In the genomic region with DNA sequence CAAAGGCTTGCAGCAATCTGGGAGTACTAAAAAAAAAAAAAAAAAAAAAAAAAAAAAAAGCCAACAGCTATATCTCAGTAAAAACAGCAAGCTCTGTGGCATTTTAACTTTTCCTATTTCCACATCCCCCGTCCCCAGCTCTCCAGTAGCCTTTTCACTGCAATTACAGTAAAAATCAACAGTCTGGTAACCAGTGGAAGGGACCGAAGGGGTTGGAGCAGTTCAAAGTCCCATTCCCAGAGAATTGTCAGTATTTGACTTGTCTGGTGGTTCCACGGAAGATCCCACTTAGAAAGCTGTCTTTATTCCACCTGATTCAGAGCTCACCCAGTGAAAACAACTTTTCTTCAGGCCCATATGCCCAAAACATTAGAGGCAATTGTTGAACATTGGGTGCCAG, we compare ENCODE assay signal across 22 cellular contexts.
DNase-seq lines count a peak whose midpoint lies in the region; ATAC-seq and TF ChIP-seq lines count a peak whose summit lies in the region.
"Had no signal": no experiment of that assay in that cellular context is flagged by ENCODE, and none has a peak within 500 bp of the region (broad histone marks: within the 10 kb centered on the region; RNA-seq: fewer than 3 reads in every experiment).

No MANE protein-coding gene starts in this region.

- H4K20me1 ChIP-seq in GM23338 (replicated peaks; ENCODE audit: insufficient read depth) (no peaks in the 10 kb centered on the region), PC-9 (ENCODE audit: insufficient read depth) (no peaks in the 10 kb centered on the region)
- H4K20me1 ChIP-seq: BLaER1 had no signal

- peaks cover 32% of the 10 kb centered on the region for H3K27me3 Mint-ChIP-seq in activated CD4-positive, alpha-beta T cell treated with anti-CD3 and anti-CD28 coated beads, Interleukin-2, amount 10 ng/mL, durations not matched to agents 24 days and 14 days
- no peaks in the 10 kb centered on the region for H3K27me3 Mint-ChIP-seq in GM23338 (ENCODE audit: insufficient read depth, low read depth, poor library complexity)
- H3K27me3 Mint-ChIP-seq in CD4-positive, alpha-beta T cell = no peaks in the 10 kb centered on the region

- H3K27ac Mint-ChIP-seq in activated CD4-positive, alpha-beta T cell treated with anti-CD3 and anti-CD28 coated beads, Interleukin-2, amount 10 ng/mL, durations not matched to agents 24 days and 14 days = no peak overlapping the region
- H3K27ac Mint-ChIP-seq in GM23338 = no peak overlapping the region
- H3K27ac Mint-ChIP-seq in CD4-positive, alpha-beta T cell = no peak overlapping the region
- H3K27ac Mint-ChIP-seq: B cell; CD4-positive, CD25-positive, alpha-beta regulatory T cell; CD8-positive, alpha-beta memory T cell; HFFc6 had no signal

- H3K36me3 ChIP-seq in GM23338 (ENCODE audit: insufficient read depth) = no peaks in the 10 kb centered on the region
- no peaks in the 10 kb centered on the region for H3K36me3 ChIP-seq in PC-9 (ENCODE audit: low read depth)
- no peaks in the 10 kb centered on the region for H3K36me3 ChIP-seq in esophagus muscularis mucosa
- H3K36me3 ChIP-seq: BLaER1, HAP-1 had no signal

- TF ChIP-seq CTCF in GM23338 (conservative IDR thresholded peaks at IDR 0.05; ENCODE audit: low read depth in 2 of 2) (no peak), PC-9 (conservative IDR thresholded peaks at IDR 0.05) (no peak), esophagus muscularis mucosa (IDR thresholded peaks at IDR 0.05) (no peak)
- TF ChIP-seq CTCF in CD4-positive, alpha-beta T cell (IDR thresholded peaks at IDR 0.05) = no peak

- H3K4me1 Mint-ChIP-seq in activated CD4-positive, alpha-beta T cell treated with anti-CD3 and anti-CD28 coated beads, Interleukin-2, amount 10 ng/mL, durations not matched to agents 24 days and 14 days = no peaks in the 10 kb centered on the region
- H3K4me1 Mint-ChIP-seq in GM23338 = no peaks in the 10 kb centered on the region
- H3K4me1 Mint-ChIP-seq in CD4-positive, alpha-beta T cell (ENCODE audit: low read depth) = no peaks in the 10 kb centered on the region
- H3K4me1 Mint-ChIP-seq: B cell; CD8-positive, alpha-beta memory T cell had no signal

- H3K9me3 ChIP-seq in PC-9 (ENCODE audit: insufficient read depth, low read depth) = peaks cover 6% of the 10 kb centered on the region
- peaks cover 0 to 19% (median 9%) of the 10 kb centered on the region in 4 donors for H3K9me3 ChIP-seq in esophagus muscularis mucosa
- peaks cover 17% of the 10 kb centered on the region for H3K9me3 ChIP-seq in CD4-positive, alpha-beta T cell (ENCODE audit: control insufficient read depth, low read length)

- ATAC-seq in GM23338 = no peak
- no peak for ATAC-seq in CD4-positive, alpha-beta T cell (ENCODE audit: poor library complexity)
- ATAC-seq: GM12878 had no signal

- WGBS in esophagus muscularis mucosa = 91% methylated on average over 3 of the region's 3 CpGs

- H2AFZ ChIP-seq in GM23338 = peak overlapping the region; percentile 78
- 0 out of 2 replicates have a peak overlapping the region, but pooled peaks have one; percentile 18 for H2AFZ ChIP-seq in PC-9
- H2AFZ ChIP-seq: GM23248 had no signal

- H3K4me1 ChIP-seq in GM23338 (ENCODE audit: insufficient read depth) = no peaks in the 10 kb centered on the region
- H3K4me1 ChIP-seq in PC-9 (replicated peaks; ENCODE audit: insufficient read depth) = no peaks in the 10 kb centered on the region
- H3K4me1 ChIP-seq in esophagus muscularis mucosa = no peaks in the 10 kb centered on the region
- H3K4me1 ChIP-seq: BLaER1 had no signal

- H3K4me3 ChIP-seq in GM23338 (no peak overlapping the region), PC-9 (no peak overlapping the region), esophagus muscularis mucosa (no peak overlapping the region)
- H3K4me3 ChIP-seq: BLaER1, GM12878, GM23248, HAP-1 had no signal

- no peak overlapping the region for H3K4me3 Mint-ChIP-seq in activated CD4-positive, alpha-beta T cell treated with anti-CD3 and anti-CD28 coated beads, Interleukin-2, amount 10 ng/mL, durations not matched to agents 24 days and 14 days
- H3K4me3 Mint-ChIP-seq in GM23338 = no peak overlapping the region
- no peak overlapping the region for H3K4me3 Mint-ChIP-seq in CD4-positive, alpha-beta T cell
- H3K4me3 Mint-ChIP-seq: B cell; CD4-positive, CD25-positive, alpha-beta regulatory T cell; CD8-positive, alpha-beta memory T cell; HFFc6 had no signal

- H3K79me2 ChIP-seq in GM23338 (replicated peaks; ENCODE audit: insufficient read depth) (no peaks in the 10 kb centered on the region), PC-9 (ENCODE audit: low read depth) (no peaks in the 10 kb centered on the region)

- peaks cover 4% of the 10 kb centered on the region for H3K36me3 Mint-ChIP-seq in activated CD4-positive, alpha-beta T cell treated with anti-CD3 and anti-CD28 coated beads, Interleukin-2, amount 10 ng/mL, durations not matched to agents 24 days and 14 days (ENCODE audit: low read depth)
- H3K36me3 Mint-ChIP-seq in GM23338 (ENCODE audit: low read depth) = peaks cover 6% of the 10 kb centered on the region; the same call in 2 of the 3 replicates
- no peaks in the 10 kb centered on the region for H3K36me3 Mint-ChIP-seq in CD4-positive, alpha-beta T cell (ENCODE audit: low read depth)
- H3K36me3 Mint-ChIP-seq: CD4-positive, CD25-positive, alpha-beta regulatory T cell had no signal

- peaks cover 13% of the 10 kb centered on the region for H3K9me3 Mint-ChIP-seq in activated CD4-positive, alpha-beta T cell treated with anti-CD3 and anti-CD28 coated beads, Interleukin-2, amount 10 ng/mL, durations not matched to agents 24 days and 14 days
- H3K9me3 Mint-ChIP-seq in GM23338 = peaks cover 23% of the 10 kb centered on the region
- H3K9me3 Mint-ChIP-seq in CD4-positive, alpha-beta T cell = peaks cover 12% of the 10 kb centered on the region

- H3K4me2 ChIP-seq in GM23338 (no peak overlapping the region), PC-9 (no peak overlapping the region)
- H3K4me2 ChIP-seq: BLaER1 had no signal

- no peak overlapping the region for H3K27ac ChIP-seq in GM23338 (ENCODE audit: low read depth)
- no peak overlapping the region for H3K27ac ChIP-seq in PC-9
- H3K27ac ChIP-seq in esophagus muscularis mucosa (replicated peaks in 1 of 4) = no peak overlapping the region
- H3K27ac ChIP-seq in CD4-positive, alpha-beta T cell (ENCODE audit: low read depth, low read length) = no peak overlapping the region
- H3K27ac ChIP-seq: 22Rv1, BLaER1, C4-2B, GM23248 had no signal

- POLR2A ChIA-PET in PC-9 (lab: Charles Lee; ENCODE audit: unreplicated experiment) = no interaction called here
- POLR2A ChIA-PET in CD4-positive, alpha-beta T cell (lab: Charles Lee) = interaction anchor here (4.5 kb wide), 1 partner anchor 10 kb away, joined by 16 read pairs; no protein-coding TSS in a partner anchor

- H3K9me2 ChIP-seq in GM23338 (ENCODE audit: insufficient read depth) (no peaks in the 10 kb centered on the region), PC-9 (ENCODE audit: insufficient read depth) (no peaks in the 10 kb centered on the region)

- H3F3A ChIP-seq in GM23338 (replicated peaks; ENCODE audit: low read depth) = no peaks in the 10 kb centered on the region
- no peaks in the 10 kb centered on the region; the same call in 1 of the 2 replicates for H3F3A ChIP-seq in PC-9 (ENCODE audit: insufficient read depth, low read depth)

- no peak for TF ChIP-seq EP300 in esophagus muscularis mucosa (IDR thresholded peaks at IDR 0.05)

- intact Hi-C loops in activated CD4-positive, alpha-beta T cell treated with anti-CD3 and anti-CD28 coated beads, Interleukin-2, amount 10 ng/mL, durations not matched to agents 24 days and 14 days (cut with micrococcal nuclease) = no loop called here
- intact Hi-C loops in PC-9 (cut with micrococcal nuclease; ENCODE audit: unreplicated experiment) = no loop called here
- intact Hi-C loops in esophagus muscularis mucosa (cut with DNase I) = no loop called here
- intact Hi-C loops in CD4-positive, alpha-beta T cell (cut with DNase I, micrococcal nuclease) = no loop called here

- no peak for TF ChIP-seq POLR2A in esophagus muscularis mucosa (IDR thresholded peaks at IDR 0.05; ENCODE audit: low read depth)

- no peaks in the 10 kb centered on the region for H3K27me3 ChIP-seq in GM23338 (ENCODE audit: insufficient read depth)
- H3K27me3 ChIP-seq in PC-9 (ENCODE audit: insufficient read depth, low read depth) = peaks cover 6% of the 10 kb centered on the region; the same call in 1 of the 2 replicates
- H3K27me3 ChIP-seq in esophagus muscularis mucosa = peaks cover 0 to 6% (median 0%) of the 10 kb centered on the region in 4 donors
- no peaks in the 10 kb centered on the region for H3K27me3 ChIP-seq in CD4-positive, alpha-beta T cell (ENCODE audit: control insufficient read depth, insufficient read depth, low read length)
- H3K27me3 ChIP-seq: BLaER1 had no signal

- DNase-seq in activated CD4-positive, alpha-beta T cell treated with anti-CD3 and anti-CD28 coated beads, Interleukin-2, amount 10 ng/mL, durations not matched to agents 24 days and 14 days = peak; percentile 45
- DNase-seq in activated CD4-positive, alpha-beta T cell treated with anti-CD3 and anti-CD28 coated beads, Interleukin-2, amount 50 U/mL, for 1 hour = no peak
- DNase-seq in GM23338 (ENCODE audit: low spot score) = no peak
- no peak for DNase-seq in PC-9
- DNase-seq in esophagus muscularis mucosa (ENCODE audit: extremely low spot score) = peak; percentile 31
- DNase-seq in foreskin melanocyte = no peak
- no peak for DNase-seq in NCI-H226
- no peak for DNase-seq in CD4-positive, alpha-beta T cell
- DNase-seq: CD4-positive, CD25-positive, alpha-beta regulatory T cell; CD8-positive, alpha-beta memory T cell; DMS 273 treated with DMSO at 0.1 percent for 48 hours; DMS79; EL; GDM1; GM23248; HFFc6 had no signal

- BruUV-seq in PC-9 (replicated peaks; lab: Mats Ljungman, UMichigan) = no TSS peak

- CTCF ChIA-PET in PC-9 (lab: Charles Lee) = interaction anchor here (0.5 to 0.7 kb wide), 3 partner anchors 48 to 1325 kb away, joined by 7 read pairs; no protein-coding TSS in a partner anchor
- CTCF ChIA-PET in CD4-positive, alpha-beta T cell (lab: Charles Lee) = interaction anchor here (1.3 to 1.5 kb wide), 2 partner anchors 42 to 49 kb away, joined by 3 to 4 read pairs; no protein-coding TSS in a partner anchor

Comparison
In these comparisons a context has a peak if more than half of its experiments do, and no peak if none do; other contexts are left out.
1. DNase-seq: peak in activated CD4-positive, alpha-beta T cell treated with anti-CD3 and anti-CD28 coated beads, Interleukin-2, amount 10 ng/mL, durations not matched to agents 24 days and 14 days (single experiment) and esophagus muscularis mucosa (single experiment); none in activated CD4-positive, alpha-beta T cell treated with anti-CD3 and anti-CD28 coated beads, Interleukin-2, amount 50 U/mL, for 1 hour (single experiment), GM23338 (single experiment), PC-9 (0 of 2), foreskin melanocyte (single experiment), NCI-H226 (single experiment) and CD4-positive, alpha-beta T cell (0 of 10).